ENCODE assay signal across 8 cellular contexts in genomic region chr15:40320931-40321371, GRCh38. TPM values are rescaled to one million over a fixed set of nuclear protein-coding genes. Genes with fewer than 3 reads are reported as not detected.
DNase-seq lines count a peak whose midpoint lies in the region; ATAC-seq and TF ChIP-seq lines count a peak whose summit lies in the region.

No MANE protein-coding gene starts in this region.

- H3K9ac ChIP-seq in SU-DHL-6 (ENCODE audit: low read length): no peak overlapping the region

- H3K4me1 ChIP-seq in body of pancreas: peaks cover 37% of the 10 kb centered on the region

- H3K36me3 ChIP-seq in SU-DHL-6 (ENCODE audit: low read length): no peaks in the 10 kb centered on the region
- no peaks in the 10 kb centered on the region for H3K36me3 ChIP-seq in body of pancreas (replicated peaks in 1 of 2; ENCODE audit: insufficient read depth in 1 of 2, low read depth in 2 of 2)

- no peaks in the 10 kb centered on the region for H3K9me2 ChIP-seq in SU-DHL-6 (replicated peaks; ENCODE audit: insufficient read depth, low read length)

- 8 to 9% methylated on average over 2 of the region's 2 CpGs for WGBS in body of pancreas, 2 donors

- no peaks in the 10 kb centered on the region for H3K79me2 ChIP-seq in SU-DHL-6 (ENCODE audit: insufficient read depth, low read length)

- H3K27ac ChIP-seq in SU-DHL-6 (ENCODE audit: low read depth, low read length) (no peak overlapping the region), body of pancreas (no peak overlapping the region)

- H4K20me1 ChIP-seq in SU-DHL-6 (ENCODE audit: low read depth, low read length): no peaks in the 10 kb centered on the region

- no peak overlapping the region for H2AFZ ChIP-seq in SU-DHL-6 (ENCODE audit: low read depth, low read length, severe bottlenecking)

- no peaks in the 10 kb centered on the region for H3K9me3 ChIP-seq in SU-DHL-6 (ENCODE audit: insufficient read depth, low read length)
- H3K9me3 ChIP-seq in body of pancreas: no peaks in the 10 kb centered on the region

- peak; percentile 93 for TF ChIP-seq CTCF in SU-DHL-6 (IDR thresholded peaks at IDR 0.05; ENCODE audit: insufficient read depth, low read length, poor library complexity, severe bottlenecking)
- TF ChIP-seq CTCF in body of pancreas (IDR thresholded peaks at IDR 0.05): peak; percentile 69 to 93 (median 77)

- H3F3A ChIP-seq in SU-DHL-6 (ENCODE audit: insufficient read depth): no peaks in the 10 kb centered on the region

- peak; percentile 45 for DNase-seq in NCI-H510A treated with DMSO at 0.1 percent for 48 hours (lab: John Stamatoyannopoulos, UW)
- no peak for DNase-seq in NCI-H510A (lab: John Stamatoyannopoulos, UW)
- DNase-seq in NAMALWA (ENCODE audit: low spot score): peak; percentile 87
- DNase-seq in body of pancreas: peak; percentile 64 to 79 (median 70)
- peak; percentile 73 for DNase-seq in iris pigment epithelial cell (ENCODE audit: low read depth)
- peak; percentile 42 to 61 for DNase-seq in stimulated activated CD4-positive, alpha-beta T cell treated with anti-CD3 and anti-CD28 coated beads, Interleukin-2, amount 100 ng/mL, for 24 hours

- no peak overlapping the region for H3K4me3 ChIP-seq in SU-DHL-6 (ENCODE audit: insufficient read depth, low read length, poor library complexity, severe bottlenecking)
- no peak overlapping the region for H3K4me3 ChIP-seq in body of pancreas

- no peak for ATAC-seq in body of pancreas
- no peak for ATAC-seq in HG03354 (IDR thresholded peaks at IDR 0.05; ENCODE audit: poor library complexity, severe bottlenecking, unreplicated experiment)

- intact Hi-C loops in body of pancreas (cut with DNase I): no loop called here

- no peak overlapping the region for H3K4me2 ChIP-seq in SU-DHL-6 (ENCODE audit: low read depth, low read length, poor library complexity, severe bottlenecking)

- H3K27me3 ChIP-seq in SU-DHL-6 (ENCODE audit: low read length): no peaks in the 10 kb centered on the region
- no peaks in the 10 kb centered on the region for H3K27me3 ChIP-seq in body of pancreas

- no peak for TF ChIP-seq POLR2A in body of pancreas (IDR thresholded peaks at IDR 0.05)

RNA-seq across cellular contexts. Expression of gene INAFM2, which starts 2.5 kb away (rescaled TPM):
- total RNA-seq in body of pancreas: 10 to 100 TPM in 1 of 2 donors, 1 to 10 TPM in 1; 8.8 to 22.4 TPM

RNA-seq across cellular contexts. Expression of gene PLCB2, which starts 13.2 kb away (rescaled TPM):
- total RNA-seq in body of pancreas: 1 to 10 TPM; 3.1 to 4.6 TPM

RNA-seq across cellular contexts. Expression of gene CCDC9B, which starts 19.8 kb away (rescaled TPM):
- total RNA-seq in body of pancreas: 10 to 100 TPM; 17.1 to 26.4 TPM

RNA-seq across cellular contexts. Expression of gene PHGR1, which starts 29.9 kb away (rescaled TPM):
- total RNA-seq in body of pancreas: not detected

RNA-seq across cellular contexts. Expression of gene DISP2, which starts 37.1 kb away (rescaled TPM):
- total RNA-seq in body of pancreas: under 1 TPM; under 0.01 to 0.52 TPM
